In genomic region chr11:72238040-72238450, GRCh38 we compare ENCODE assay signal across 8 cellular contexts. TPM values are rescaled to one million over a fixed set of nuclear protein-coding genes. Genes with fewer than 3 reads are reported as not detected.
DNase-seq lines count a peak whose midpoint lies in the region; ATAC-seq and TF ChIP-seq lines count a peak whose summit lies in the region.

No MANE protein-coding gene starts in this region.

- H3K79me1 ChIP-seq in neuronal stem cell (ENCODE audit: low read depth, low read length) = peaks cover 4% of the 10 kb centered on the region

- peak; percentile 89 for TF ChIP-seq CTCF in GM12874 (IDR thresholded peaks at IDR 0.05; ENCODE audit: insufficient read depth, low read depth, low read length)

- H4K8ac ChIP-seq in neuronal stem cell (ENCODE audit: low read depth, low read length) = no peak overlapping the region

- H3K14ac ChIP-seq in neuronal stem cell (ENCODE audit: low read length) = no peak overlapping the region

- DNase-seq in ACHN = peak; percentile 71
- peak; percentile 78 for DNase-seq in NCI-H345 (lab: John Stamatoyannopoulos, UW)
- DNase-seq in activated CD8-positive, alpha-beta memory T cell treated with anti-CD3 and anti-CD28 coated beads, Interleukin-2, amount 50 U/mL, for 48 hours = peak; percentile 81
- peak; percentile 49 for DNase-seq in foreskin melanocyte
- peak; percentile 71 for DNase-seq in neuronal stem cell (ENCODE audit: low spot score)

- peaks cover 23 to 45% (median 42%) of the 10 kb centered on the region in 3 experiments for H3K27me3 ChIP-seq in neuronal stem cell (ENCODE audit: control insufficient read depth in 3 of 3, insufficient read depth in 3 of 3, low read depth in 1 of 3, low read length in 3 of 3)

- H2AK5ac ChIP-seq in neuronal stem cell (ENCODE audit: low read depth, low read length) = peak overlapping the region; percentile 73

- H4K91ac ChIP-seq in neuronal stem cell (ENCODE audit: low read depth, low read length, poor library complexity) = no peak overlapping the region

- peak overlapping the region; percentile 20 for H2BK5ac ChIP-seq in neuronal stem cell (ENCODE audit: low read length)

- peaks cover 2 to 12% of the 10 kb centered on the region in 2 donors for H3K9me3 ChIP-seq in neuronal stem cell (replicated peaks in 1 of 2; ENCODE audit: control insufficient read depth in 2 of 2, insufficient read depth in 1 of 2, low read depth in 1 of 2, low read length in 2 of 2)

- H3K4me2 ChIP-seq in neuronal stem cell (ENCODE audit: insufficient read depth, low read length, poor library complexity, severe bottlenecking) = peak overlapping the region; percentile 32

- in situ Hi-C loops in ACHN (cut with HindIII; ENCODE audit: low pct_ligation_motif_present, low pct_unique_long_range_greater_than_20kb, low sequenced_read_pairs) = no loop called here

- H3K4ac ChIP-seq in neuronal stem cell (ENCODE audit: low read length) = peak overlapping the region; percentile 57

- WGBS in neuronal stem cell (ENCODE audit: extremely low coverage in 2 of 2, insufficient read length in 2 of 2, insufficient replicate concordance in 1 of 2), 2 donors = no CpG with 5 or more reads among the region's 16 CpGs

- peaks cover 9 to 24% of the 10 kb centered on the region in 2 donors for H3K4me1 ChIP-seq in neuronal stem cell (ENCODE audit: control insufficient read depth in 2 of 2, insufficient read depth in 1 of 2, low read depth in 1 of 2, low read length in 2 of 2)

- H3K27ac ChIP-seq in neuronal stem cell (replicated peaks; ENCODE audit: low read length) = no peak overlapping the region

- peak overlapping the region; percentile 76 for H3K23ac ChIP-seq in neuronal stem cell (ENCODE audit: low read depth, low read length, poor library complexity)

- H3K4me3 ChIP-seq in neuronal stem cell (ENCODE audit: low read length in 2 of 2) = no peak overlapping the region

- no peak overlapping the region for H3K9ac ChIP-seq in neuronal stem cell (ENCODE audit: low read depth, low read length, poor library complexity)

- ATAC-seq in HG02884 (IDR thresholded peaks at IDR 0.05; ENCODE audit: unreplicated experiment) (no peak), HG03460 (IDR thresholded peaks at IDR 0.05; ENCODE audit: unreplicated experiment) (no peak)

- H2BK12ac ChIP-seq in neuronal stem cell (ENCODE audit: low read length) = peak overlapping the region; percentile 30

- H3K18ac ChIP-seq in neuronal stem cell (ENCODE audit: low read length) = peak overlapping the region; percentile 53

- peaks cover 33 to 59% of the 10 kb centered on the region in 2 donors for H3K36me3 ChIP-seq in neuronal stem cell (replicated peaks in 1 of 2; ENCODE audit: control insufficient read depth in 2 of 2, insufficient read depth in 2 of 2, low read length in 2 of 2)

- no peak overlapping the region for H2AFZ ChIP-seq in neuronal stem cell (ENCODE audit: low read length)

- peak overlapping the region; percentile 39 for H2BK15ac ChIP-seq in neuronal stem cell (ENCODE audit: low read length)

- no peak overlapping the region for H2BK120ac ChIP-seq in neuronal stem cell (ENCODE audit: low read depth, low read length)

RNA-seq across cellular contexts. Expression of gene PHOX2A, which starts 5.9 kb away (rescaled TPM):
- polyA plus RNA-seq in neuronal stem cell (2013, experiment 1 of 2) = 0.10 TPM
- polyA plus RNA-seq in neuronal stem cell (2013, experiment 2 of 2) = 0.18 TPM

RNA-seq across cellular contexts. Expression of gene INPPL1, which starts 13.5 kb away (rescaled TPM):
- polyA plus RNA-seq in neuronal stem cell (2013, experiment 1 of 2) = 73.7 TPM
- polyA plus RNA-seq in neuronal stem cell (2013, experiment 2 of 2) = 71.0 TPM

RNA-seq across cellular contexts. Expression of gene FOLR2, which starts 21.5 kb away (rescaled TPM):
- not detected for polyA plus RNA-seq in neuronal stem cell (2013, experiment 1 of 2)
- not detected for polyA plus RNA-seq in neuronal stem cell (2013, experiment 2 of 2)

RNA-seq across cellular contexts. Expression of gene FOLR1, which starts 46.1 kb away (rescaled TPM):
- polyA plus RNA-seq in neuronal stem cell (2013, experiment 1 of 2) = 10.5 TPM
- 11.0 TPM for polyA plus RNA-seq in neuronal stem cell (2013, experiment 2 of 2)
